In genomic region chr4:1784789-1785591, GRCh38 we compare ENCODE assay signal across 1 cellular context.
TF ChIP-seq lines count a peak whose summit lies in the region.

No MANE protein-coding gene starts in this region.

TF ChIP-seq in K562, 482 proteins besides CTCF, POLR2A, EP300 and RAD21 (continued from another document):
- TF ChIP-seq E2F5 (CRISPR knock-in tag; IDR thresholded peaks at IDR 0.05) (no peak), HIVEP1 (CRISPR knock-in tag; IDR thresholded peaks at IDR 0.05) (no peak; the same call in 1 of the 2 replicates), RB1 (IDR thresholded peaks at IDR 0.05; ENCODE audit: low read depth) (no peak), DACH1 (IDR thresholded peaks at IDR 0.05; ENCODE audit: partially characterized antibody) (no peak), ZNF354B (CRISPR knock-in tag; IDR thresholded peaks at IDR 0.05) (no peak), ATF1 (CRISPR knock-in tag; IDR thresholded peaks at IDR 0.05) (no peak), ATF1 (tag; IDR thresholded peaks at IDR 0.05) (peak; percentile 32; the same call in 1 of the 2 replicates), CGGBP1 (CRISPR knock-in tag; IDR thresholded peaks at IDR 0.05) (no peak), PURB (CRISPR knock-in tag; IDR thresholded peaks at IDR 0.05; ENCODE audit: low read depth) (no peak), ZBTB2 (IDR thresholded peaks at IDR 0.05) (peak; percentile 79), ETV5 (CRISPR knock-in tag; IDR thresholded peaks at IDR 0.05; ENCODE audit: low read depth) (peak; percentile 87; the same call in 1 of the 2 replicates), ZBTB49 (CRISPR knock-in tag; IDR thresholded peaks at IDR 0.05; ENCODE audit: borderline replicate concordance) (no peak), DEAF1 (CRISPR knock-in tag; IDR thresholded peaks at IDR 0.05) (no peak), BMI1 (IDR thresholded peaks at IDR 0.05; ENCODE audit: low read length) (no peak), ATF6 (CRISPR knock-in tag; IDR thresholded peaks at IDR 0.05) (peak; percentile 77; the same call in 1 of the 2 replicates), ZNF121 (CRISPR knock-in tag; conservative IDR thresholded peaks at IDR 0.05) (no peak), TARDBP (IDR thresholded peaks at IDR 0.05) (no peak), SRSF1 (IDR thresholded peaks at IDR 0.05; ENCODE audit: low read depth, low read length) (no peak), PRMT5 (CRISPR knock-in tag; IDR thresholded peaks at IDR 0.05) (no peak), ZBTB5 (IDR thresholded peaks at IDR 0.05) (no peak), USF1 (CRISPR knock-in tag; IDR thresholded peaks at IDR 0.05) (no peak), ZNF583 (CRISPR knock-in tag; IDR thresholded peaks at IDR 0.05) (peak; percentile 91), PTBP1 (IDR thresholded peaks at IDR 0.05; ENCODE audit: low read depth, low read length) (no peak), ADNP (tag; IDR thresholded peaks at IDR 0.05) (no peak), XRCC5 (IDR thresholded peaks at IDR 0.05; ENCODE audit: low read depth, low read length) (no peak), MED1 (CRISPR knock-in tag; IDR thresholded peaks at IDR 0.05; ENCODE audit: borderline replicate concordance) (no peak), KLF13 (tag; IDR thresholded peaks at IDR 0.05; ENCODE audit: borderline replicate concordance, low read depth) (peak; percentile 51; the same call in 1 of the 2 replicates), NFE2L1 (tag; IDR thresholded peaks at IDR 0.05; ENCODE audit: borderline replicate concordance, low read depth) (no peak), CREB3L1 (IDR thresholded peaks at IDR 0.05; ENCODE audit: borderline replicate concordance, low read depth) (no peak), DLX4 (CRISPR knock-in tag; IDR thresholded peaks at IDR 0.05) (no peak), CAMTA2 (CRISPR knock-in tag; conservative IDR thresholded peaks at IDR 0.05) (no peak), ELK3 (CRISPR knock-in tag; IDR thresholded peaks at IDR 0.05) (no peak), PML (IDR thresholded peaks at IDR 0.05; ENCODE audit: low read length) (peak; percentile 75; the same call in 1 of the 2 replicates), NFYB (IDR thresholded peaks at IDR 0.05; ENCODE audit: extremely low read depth, insufficient read length) (no peak), PRPF4 (IDR thresholded peaks at IDR 0.05; ENCODE audit: insufficient read depth, low read depth, low read length, poor library complexity, severe bottlenecking) (no peak), HNRNPL (IDR thresholded peaks at IDR 0.05; ENCODE audit: low read depth, low read length) (peak; percentile 89), ARID2 (IDR thresholded peaks at IDR 0.05) (no peak), CBX1 (IDR thresholded peaks at IDR 0.05; ENCODE audit: low read depth) (0 out of 2 replicates have a peak, but pooled peaks have one; percentile 20), BCOR (IDR thresholded peaks at IDR 0.05) (no peak; the same call in 1 of the 2 replicates), NELFE (IDR thresholded peaks at IDR 0.05; ENCODE audit: insufficient read depth, insufficient read length) (no peak), E2F4 (CRISPR knock-in tag; IDR thresholded peaks at IDR 0.05; ENCODE audit: low read depth) (no peak), KHSRP (IDR thresholded peaks at IDR 0.05) (no peak), HBP1 (CRISPR knock-in tag; IDR thresholded peaks at IDR 0.05) (no peak), KLF16 (IDR thresholded peaks at IDR 0.05) (peak; percentile 78), ESRRB (CRISPR knock-in tag; IDR thresholded peaks at IDR 0.05; ENCODE audit: borderline replicate concordance) (no peak), ATF7 (IDR thresholded peaks at IDR 0.05) (no peak), CEBPG (CRISPR knock-in tag; IDR thresholded peaks at IDR 0.05) (peak; percentile 35; the same call in 1 of the 2 replicates), CEBPG (tag; conservative IDR thresholded peaks at IDR 0.05 in 1 of 2, IDR thresholded peaks at IDR 0.05 in 1 of 2) (no peak), RAD51 (IDR thresholded peaks at IDR 0.05; ENCODE audit: borderline replicate concordance, low read depth) (no peak)
